Comparison of ENCODE assay signal across 8 cellular contexts in the genomic region with DNA sequence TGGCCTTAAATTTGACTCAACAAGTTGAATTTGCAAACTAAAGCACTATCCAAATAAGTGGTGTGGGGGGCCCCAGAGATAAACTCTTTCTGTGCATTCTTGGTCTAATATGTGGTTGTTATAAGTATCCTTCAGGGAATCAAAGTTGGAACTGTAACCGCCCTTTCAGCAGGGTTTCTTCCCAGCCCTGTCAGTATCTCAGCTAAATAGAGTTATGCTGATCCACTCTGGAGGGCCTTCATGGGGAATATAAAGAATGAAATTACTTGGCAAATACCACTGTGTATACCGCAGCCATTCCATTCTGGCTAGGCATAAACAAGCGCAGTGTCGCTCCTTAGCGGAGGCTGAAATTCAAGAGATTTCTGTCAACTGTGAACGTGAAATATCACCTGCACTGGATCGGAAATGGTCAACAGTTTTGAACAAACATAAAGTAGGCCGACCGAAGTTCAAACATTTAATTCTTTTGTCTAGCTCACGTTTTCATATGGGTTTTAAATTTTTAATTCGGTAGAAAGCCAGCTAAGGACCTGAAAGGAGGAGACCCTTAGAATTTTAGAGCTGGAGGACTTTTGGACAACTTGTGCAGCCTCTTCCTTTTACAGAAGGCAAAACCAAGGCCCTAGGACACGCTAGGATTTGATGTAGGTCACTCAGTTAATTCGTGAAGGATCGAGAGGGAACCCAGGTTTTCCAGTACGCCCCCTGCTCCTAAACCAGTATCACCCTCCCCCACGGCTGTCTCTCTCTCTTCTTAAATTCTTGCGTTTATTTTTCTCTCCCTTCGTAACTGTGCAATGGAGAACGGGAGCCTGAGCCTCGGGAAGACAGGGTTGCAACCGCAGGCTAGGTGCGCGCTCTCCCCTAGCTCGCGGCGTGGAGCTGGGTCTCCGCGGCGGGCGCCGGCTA.
A peak's percentile ranks its signal among the peaks of the same experiment; 100 is the strongest.
DNase-seq lines count a peak whose midpoint lies in the region; ATAC-seq lines count a peak whose summit lies in the region.

No MANE protein-coding gene starts in this region.

- DNase-seq in NCI-H1417 (lab: John Stamatoyannopoulos, UW), result peak; percentile 13 to 63 (median 32)
- no peak for DNase-seq in NCI-H1417 treated with DMSO at 0.1 percent for 48 hours (lab: John Stamatoyannopoulos, UW)
- no peak for DNase-seq in iPS DF 6.9 (ENCODE audit: low read depth, low spot score)
- DNase-seq in skeletal muscle cell (ENCODE audit: low read depth), result peak; percentile 75
- DNase-seq in NCI-H2107 (lab: John Stamatoyannopoulos, UW), result no peak

- peak overlapping the region; percentile 84 for H3K4me3 Mint-ChIP-seq in activated naive CD8-positive, alpha-beta T cell

- no peak overlapping the region for H3K27ac ChIP-seq in iPS DF 6.9 (ENCODE audit: low read length)

- H3K9me3 ChIP-seq in iPS DF 6.9 (ENCODE audit: control insufficient read depth, insufficient read depth, low read length), result no peaks in the 10 kb centered on the region

- H3K4me1 Mint-ChIP-seq in activated naive CD8-positive, alpha-beta T cell (ENCODE audit: low read depth), result peaks cover 9% of the 10 kb centered on the region

- peak overlapping the region; percentile 64; the same call in 1 of the 2 replicates for H3K4me3 ChIP-seq in iPS DF 6.9 (ENCODE audit: low read length)
- H3K4me3 ChIP-seq in skeletal muscle cell (ENCODE audit: low read depth, low read length), result peak overlapping the region; percentile 45

- no peaks in the 10 kb centered on the region; the same call in 1 of the 2 replicates for H3K36me3 ChIP-seq in iPS DF 6.9 (ENCODE audit: control insufficient read depth, insufficient read depth, low read length)

- H3K27me3 ChIP-seq in iPS DF 6.9 (ENCODE audit: control insufficient read depth, insufficient read depth, low read length), result no peaks in the 10 kb centered on the region

- no peaks in the 10 kb centered on the region for H3K9me3 Mint-ChIP-seq in activated naive CD8-positive, alpha-beta T cell (ENCODE audit: low read depth)

- ATAC-seq in HG03378 (IDR thresholded peaks at IDR 0.05; ENCODE audit: unreplicated experiment), result peak; percentile 12
- ATAC-seq in HG02642 (IDR thresholded peaks at IDR 0.05; ENCODE audit: poor library complexity, unreplicated experiment), result no peak

- no peaks in the 10 kb centered on the region for H3K36me3 Mint-ChIP-seq in activated naive CD8-positive, alpha-beta T cell

- no peaks in the 10 kb centered on the region for H3K4me1 ChIP-seq in iPS DF 6.9 (ENCODE audit: control insufficient read depth, insufficient read depth, low read length)

- no peaks in the 10 kb centered on the region for H3K27me3 Mint-ChIP-seq in activated naive CD8-positive, alpha-beta T cell

- WGBS in iPS DF 6.9 (ENCODE audit: insufficient coverage, insufficient read length), result no CpG with 5 or more reads among the region's 31 CpGs

- H3K27ac Mint-ChIP-seq in activated naive CD8-positive, alpha-beta T cell, result peak overlapping the region; percentile 61

Comparison
In these comparisons a context has a peak if more than half of its experiments do, and no peak if none do; other contexts are left out.
1. DNase-seq: peak in NCI-H1417 (3 of 3) and skeletal muscle cell (single experiment); none in NCI-H1417 treated with DMSO at 0.1 percent for 48 hours (single experiment), iPS DF 6.9 (single experiment) and NCI-H2107 (single experiment).